10 cellular contexts compared by ENCODE assay signal in genomic region chr7:12434012-12434642, GRCh38. TPM values are rescaled to one million over a fixed set of nuclear protein-coding genes. Genes with fewer than 3 reads are reported as not detected.
DNase-seq lines count a peak whose midpoint lies in the region; ATAC-seq and TF ChIP-seq lines count a peak whose summit lies in the region.
"Had no signal": no experiment of that assay in that cellular context is flagged by ENCODE, and none has a peak within 500 bp of the region (broad histone marks: within the 10 kb centered on the region; RNA-seq: fewer than 3 reads in every experiment).

No MANE protein-coding gene starts in this region.

- intact Hi-C loops in heart right ventricle (cut with DNase I) (loop anchor here in 1 of 10 donors (10.0 kb wide), 1 partner anchor 61 kb away; no protein-coding TSS in a partner anchor), left ventricle myocardium superior (cut with micrococcal nuclease) (no loop called here)

- H3K4me1 ChIP-seq in heart right ventricle: no peaks in the 10 kb centered on the region
- H3K4me1 ChIP-seq: gastroesophageal sphincter had no signal

- peak in 6 of 9 donors; percentile 21 to 49 (median 38) for TF ChIP-seq CTCF in heart right ventricle (IDR thresholded peaks at IDR 0.05)
- TF ChIP-seq CTCF in cardiac fibroblast (IDR thresholded peaks at IDR 0.05; ENCODE audit: low read depth, low read length): peak; percentile 49

- H3K4me3 Mint-ChIP-seq in T-helper 2 cell treated with Interferon-gamma antibody and Interleukin-4, amounts not matched to agents 5 μg/mL and 100 μg/mL, for 36 hours: no peak overlapping the region

- H3K27me3 Mint-ChIP-seq in T-helper 2 cell treated with Interferon-gamma antibody and Interleukin-4, amounts not matched to agents 5 μg/mL and 100 μg/mL, for 36 hours (ENCODE audit: low read depth): no peaks in the 10 kb centered on the region

- H3K4me3 ChIP-seq in heart right ventricle (no peak overlapping the region), cardiac fibroblast (replicated peaks in 1 of 2; ENCODE audit: low read depth in 2 of 2, low read length in 2 of 2) (no peak overlapping the region)
- H3K4me3 ChIP-seq: gastroesophageal sphincter had no signal

- H3K27ac Mint-ChIP-seq in T-helper 2 cell treated with Interferon-gamma antibody and Interleukin-4, amounts not matched to agents 5 μg/mL and 100 μg/mL, for 36 hours: no peak overlapping the region

- no peaks in the 10 kb centered on the region for H3K36me3 ChIP-seq in heart right ventricle
- H3K36me3 ChIP-seq: gastroesophageal sphincter had no signal

- no peak overlapping the region for H3K27ac ChIP-seq in heart right ventricle
- H3K27ac ChIP-seq: gastroesophageal sphincter had no signal

- no peaks in the 10 kb centered on the region for H3K36me3 Mint-ChIP-seq in T-helper 2 cell treated with Interferon-gamma antibody and Interleukin-4, amounts not matched to agents 5 μg/mL and 100 μg/mL, for 36 hours (ENCODE audit: low read depth)

- H3K4me1 Mint-ChIP-seq in T-helper 2 cell treated with Interferon-gamma antibody and Interleukin-4, amounts not matched to agents 5 μg/mL and 100 μg/mL, for 36 hours (ENCODE audit: low read depth): no peaks in the 10 kb centered on the region

- H3K9me3 Mint-ChIP-seq in T-helper 2 cell treated with Interferon-gamma antibody and Interleukin-4, amounts not matched to agents 5 μg/mL and 100 μg/mL, for 36 hours: no peaks in the 10 kb centered on the region

- H3K9me3 ChIP-seq in heart right ventricle: no peaks in the 10 kb centered on the region
- H3K9me3 ChIP-seq: gastroesophageal sphincter had no signal

- no peaks in the 10 kb centered on the region for H3K27me3 ChIP-seq in heart right ventricle
- H3K27me3 ChIP-seq: gastroesophageal sphincter had no signal

- ATAC-seq in heart right ventricle (no peak), left ventricle myocardium superior (no peak), GM19452 (IDR thresholded peaks at IDR 0.05; ENCODE audit: unreplicated experiment) (no peak), HG02623 (IDR thresholded peaks at IDR 0.05; ENCODE audit: unreplicated experiment) (no peak)
- ATAC-seq: gastroesophageal sphincter had no signal

- in situ Hi-C loops in KBM-7 (cut with MboI; ENCODE audit: low pct_unique_long_range_greater_than_20kb, low sequenced_read_pairs): no loop called here

- DNase-seq in heart right ventricle (no peak), left ventricle myocardium superior (no peak), KBM-7 (peak; percentile 11), cardiac fibroblast (ENCODE audit: low read depth in 2 of 2) (no peak), activated T-cell treated with anti-CD3 and anti-CD28 coated beads for 4 hours (no peak)
- no peak for DNase-seq in T-helper 2 cell treated with Interferon-gamma antibody and Interleukin-4, amounts not matched to agents 5 μg/mL and 100 μg/mL, for 36 hours (ENCODE audit: low spot score)
- DNase-seq: NCI-H774 had no signal

RNA-seq across cellular contexts. Expression of gene VWDE, which starts 30.5 kb away (rescaled TPM):
- total RNA-seq in heart right ventricle (under 1 TPM in 3 of 10 donors, not detected in 7; 0.05 to 0.37 (median 0.07) TPM), left ventricle myocardium superior (not detected)
- not detected for polyA plus RNA-seq in heart right ventricle
